In the genomic region with DNA sequence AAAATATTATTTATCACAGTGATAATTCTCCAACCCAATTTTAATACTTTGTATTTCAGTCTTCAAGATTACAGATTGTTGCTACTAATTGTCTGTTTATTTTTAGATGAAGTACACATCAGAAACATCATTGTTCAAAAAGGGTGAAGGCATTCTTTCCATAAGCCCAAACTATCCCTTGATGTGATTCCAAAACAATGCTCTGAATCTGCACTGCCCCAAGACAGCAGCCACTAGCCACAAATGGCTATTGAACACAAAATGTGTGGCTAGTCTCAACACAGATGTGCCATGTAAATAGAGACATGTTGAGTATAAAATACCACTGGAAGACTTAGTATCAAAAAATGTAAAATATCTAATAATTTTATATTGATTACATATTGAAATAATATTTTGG, we compare ENCODE assay signal across 32 cellular contexts.
"Had no signal": no experiment of that assay in that cellular context is flagged by ENCODE, and none has a peak within 500 bp of the region (broad histone marks: within the 10 kb centered on the region; RNA-seq: fewer than 3 reads in every experiment).

No MANE protein-coding gene starts in this region.

- H3K27me3 ChIP-seq: ascending aorta, cardiac muscle cell had no signal

- H3K4me3 ChIP-seq: ascending aorta, cardiac muscle cell had no signal

- ATAC-seq: activated CD4-positive, alpha-beta T cell treated with anti-CD3 and anti-CD28 coated beads for 36 hours; activated CD4-positive, CD25-positive, alpha-beta regulatory T cell treated with anti-CD3 and anti-CD28 coated beads, Interleukin-2, amount 50 U/mL, for 24 hours; activated CD8-positive, alpha-beta memory T cell treated with anti-CD3 and anti-CD28 coated beads, Interleukin-2, amount 10 ng/mL, durations not matched to agents 7 days and 5 days; activated CD8-positive, alpha-beta T cell treated with anti-CD3 and anti-CD28 coated beads, Interleukin-2, amount 10 ng/mL, durations not matched to agents 7 days and 5 days; activated naive CD8-positive, alpha-beta T cell treated with anti-CD3 and anti-CD28 coated beads, Interleukin-2, amount 50 U/mL, for 24 hours; WTC11 had no signal

- H3K27ac ChIP-seq: ascending aorta, cardiac muscle cell, WERI-Rb-1 had no signal

- H3K4me1 ChIP-seq: ascending aorta had no signal

- H3K36me3 ChIP-seq: ascending aorta, cardiac muscle cell, WERI-Rb-1 had no signal

- FAIRE-seq: bronchial epithelial cell had no signal

- DNase-seq: activated CD4-positive, alpha-beta memory T cell treated with anti-CD3 and anti-CD28 coated beads, Interleukin-2, amount 10 ng/mL, durations not matched to agents 7 days and 5 days; activated CD4-positive, alpha-beta T cell treated with anti-CD3 and anti-CD28 coated beads for 1 hour; activated CD4-positive, alpha-beta T cell treated with anti-CD3 and anti-CD28 coated beads for 36 hours; activated CD4-positive, alpha-beta T cell treated with anti-CD3 and anti-CD28 coated beads for 48 hours; activated CD4-positive, alpha-beta T cell treated with anti-CD3 and anti-CD28 coated beads, Interleukin-2, amount 10 ng/mL, durations not matched to agents 7 days and 5 days; activated CD4-positive, alpha-beta T cell treated with anti-CD3 and anti-CD28 coated beads, Interleukin-2, amount 50 U/mL, for 48 hours; activated CD4-positive, CD25-positive, alpha-beta regulatory T cell; activated CD8-positive, alpha-beta memory T cell treated with anti-CD3 and anti-CD28 coated beads for 24 hours; activated CD8-positive, alpha-beta memory T cell treated with anti-CD3 and anti-CD28 coated beads, Interleukin-2, amount 10 ng/mL, durations not matched to agents 7 days and 5 days; activated CD8-positive, alpha-beta memory T cell treated with anti-CD3 and anti-CD28 coated beads, Interleukin-2, amount 50 U/mL, for 48 hours; activated CD8-positive, alpha-beta T cell treated with anti-CD3 and anti-CD28 coated beads, Interleukin-2, amount 10 ng/mL, durations not matched to agents 7 days and 5 days; activated effector memory CD4-positive, alpha-beta T cell treated with Interleukin-2 at 50 U/mL for 16 hours; activated gamma-delta T cell; activated naive CD4-positive, alpha-beta T cell treated with anti-CD3 and anti-CD28 coated beads, Interleukin-2, amount 10 ng/mL, durations not matched to agents 7 days and 5 days; activated naive CD4-positive, alpha-beta T cell treated with Interleukin-2 at 50 U/mL for 16 hours; activated naive CD8-positive, alpha-beta T cell treated with anti-CD3 and anti-CD28 coated beads, Interleukin-2, amount 10 ng/mL, durations not matched to agents 7 days and 5 days; activated naive CD8-positive, alpha-beta T cell treated with anti-CD3 and anti-CD28 coated beads, Interleukin-2, amount 50 U/mL, for 24 hours; activated T-cell treated with anti-CD3 and anti-CD28 coated beads, Interleukin-2, amount 50 U/mL, for 24 hours; activated T-cell treated with anti-CD3 and anti-CD28 coated beads, Interleukin-2, amount 50 U/mL, for 48 hours; amygdala; anterior cingulate cortex; caudate nucleus; cerebellar nuclear complex; T-helper 1 cell; T-helper 2 cell; T-helper 9 cell; WERI-Rb-1 had no signal

- H3K9me3 ChIP-seq: ascending aorta had no signal
